In genomic region chr2:35784777-35785176, GRCh38 we compare ENCODE assay signal across 27 cellular contexts.
"Had no signal": no experiment of that assay in that cellular context is flagged by ENCODE, and none has a peak within 500 bp of the region (broad histone marks: within the 10 kb centered on the region; RNA-seq: fewer than 3 reads in every experiment).

No MANE protein-coding gene starts in this region.

- H3K27ac ChIP-seq: adrenal gland, body of pancreas, epithelial cell of prostate, esophagus squamous epithelium, gastroesophageal sphincter had no signal

- H3K9me3 ChIP-seq: adrenal gland, esophagus squamous epithelium had no signal

- H3K4me3 ChIP-seq: adrenal gland, body of pancreas, esophagus squamous epithelium, gastroesophageal sphincter had no signal

- H3K36me3 ChIP-seq: adrenal gland, esophagus squamous epithelium, gastroesophageal sphincter had no signal

- ATAC-seq: activated CD4-positive, alpha-beta T cell treated with anti-CD3 and anti-CD28 coated beads for 36 hours; activated CD8-positive, alpha-beta memory T cell treated with anti-CD3 and anti-CD28 coated beads, Interleukin-2, amount 10 ng/mL, durations not matched to agents 7 days and 5 days; activated CD8-positive, alpha-beta T cell treated with anti-CD3 and anti-CD28 coated beads, Interleukin-2, amount 10 ng/mL, durations not matched to agents 7 days and 5 days; activated naive CD8-positive, alpha-beta T cell treated with anti-CD3 and anti-CD28 coated beads, Interleukin-2, amount 50 U/mL, for 24 hours; body of pancreas; gastroesophageal sphincter had no signal

- DNase-seq: activated CD4-positive, alpha-beta memory T cell treated with anti-CD3 and anti-CD28 coated beads for 36 hours; activated CD4-positive, alpha-beta T cell treated with anti-CD3 and anti-CD28 coated beads for 36 hours; activated CD4-positive, alpha-beta T cell treated with anti-CD3 and anti-CD28 coated beads, Interleukin-2, amount 10 ng/mL, durations not matched to agents 24 days and 14 days; activated CD4-positive, CD25-positive, alpha-beta regulatory T cell; activated CD4-positive, CD25-positive, alpha-beta regulatory T cell treated with anti-CD3 and anti-CD28 coated beads, Interleukin-2, amount 50 U/mL, for 72 hours; activated CD8-positive, alpha-beta memory T cell treated with anti-CD3 and anti-CD28 coated beads, Interleukin-2, amount 10 ng/mL, durations not matched to agents 7 days and 5 days; activated CD8-positive, alpha-beta memory T cell treated with anti-CD3 and anti-CD28 coated beads, Interleukin-2, amount 50 U/mL, for 4 hours; activated CD8-positive, alpha-beta T cell treated with anti-CD3 and anti-CD28 coated beads, Interleukin-2, amount 10 ng/mL, durations not matched to agents 7 days and 5 days; activated effector memory CD4-positive, alpha-beta T cell treated with anti-CD3 and anti-CD28 coated beads, Interleukin-2, amount 50 U/mL, for 16 hours; activated naive CD4-positive, alpha-beta T cell treated with anti-CD3 and anti-CD28 coated beads for 36 hours; activated naive CD8-positive, alpha-beta T cell treated with anti-CD3 and anti-CD28 coated beads for 36 hours; activated naive CD8-positive, alpha-beta T cell treated with anti-CD3 and anti-CD28 coated beads, Interleukin-2, amount 50 U/mL, for 24 hours; activated T-cell treated with anti-CD3 and anti-CD28 coated beads, Interleukin-2, amount 50 U/mL, for 1 hour; activated T-cell treated with anti-CD3 and anti-CD28 coated beads, Interleukin-2, amount 50 U/mL, for 48 hours; adrenal gland; amygdala; aorta; body of pancreas; caudate nucleus; cortex of kidney; dermis blood vessel endothelial cell; effector CD8-positive, alpha-beta T cell; esophagus squamous epithelium; foreskin melanocyte; hippocampal formation had no signal

- H3K27me3 ChIP-seq: adrenal gland, body of pancreas, esophagus squamous epithelium, gastroesophageal sphincter had no signal

- H3K4me1 ChIP-seq: adrenal gland, body of pancreas, esophagus squamous epithelium, gastroesophageal sphincter had no signal
